23 cellular contexts compared by ENCODE assay signal in genomic region chr4:160546201-160546600, GRCh38.
"Had no signal": no experiment of that assay in that cellular context is flagged by ENCODE, and none has a peak within 500 bp of the region (broad histone marks: within the 10 kb centered on the region; RNA-seq: fewer than 3 reads in every experiment).

No MANE protein-coding gene starts in this region.

- FAIRE-seq: endometrium had no signal

- H3K4me3 ChIP-seq: gastrocnemius medialis, heart left ventricle, hepatocyte, left lung, neural progenitor cell, sigmoid colon, stomach, tibial artery, upper lobe of right lung, uterus had no signal

- H3K9ac ChIP-seq: neural progenitor cell, parathyroid adenoma had no signal

- DNase-seq: cortex of kidney; effector memory CD8-positive, alpha-beta T cell; gastrocnemius medialis; heart left ventricle; left cardiac atrium; left lung; mesenchymal stem cell; midbrain; naive thymus-derived CD4-positive, alpha-beta T cell; right cardiac atrium; sigmoid colon; stimulated activated CD4-positive, alpha-beta T cell treated with anti-CD3 and anti-CD28 coated beads, Interleukin-2, amount 100 ng/mL, for 24 hours; stimulated activated CD4-positive, alpha-beta T cell treated with anti-CD3 and anti-CD28 coated beads, Interleukin-4, amount 100 ng/mL, for 24 hours; stimulated activated naive CD4-positive, alpha-beta T cell treated with Interleukin-2 at 50 U/mL for 16 hours; stomach; tibial artery; upper lobe of right lung; uterus had no signal

- H3K9me3 ChIP-seq: gastrocnemius medialis, sigmoid colon, tibial artery, upper lobe of right lung, uterus had no signal

- H3K79me2 ChIP-seq: hepatocyte, parathyroid adenoma had no signal

- H3K36me3 ChIP-seq: gastrocnemius medialis, heart left ventricle, left lung, neural progenitor cell, sigmoid colon, stomach, tibial artery, upper lobe of right lung, uterus had no signal

- H3K4me2 ChIP-seq: hepatocyte, neural progenitor cell had no signal

- ATAC-seq: effector memory CD8-positive, alpha-beta T cell; gastrocnemius medialis; heart left ventricle; left cardiac atrium; left lung; naive thymus-derived CD4-positive, alpha-beta T cell; right cardiac atrium; stimulated activated effector memory CD8-positive, alpha-beta T cell treated with anti-CD3 and anti-CD28 coated beads, Interleukin-12 subunit alpha, Interleukin-12 subunit beta, amount 100 ng/mL, for 72 hours; upper lobe of right lung had no signal

- H3K27me3 ChIP-seq: gastrocnemius medialis, heart left ventricle, hepatocyte, left lung, neural progenitor cell, sigmoid colon, stomach, tibial artery, upper lobe of right lung, uterus had no signal

- H3K4me1 ChIP-seq: gastrocnemius medialis, heart left ventricle, left lung, neural progenitor cell, parathyroid adenoma, sigmoid colon, stomach, tibial artery, upper lobe of right lung, uterus had no signal

- H3K27ac ChIP-seq: gastrocnemius medialis, heart left ventricle, hepatocyte, left lung, neural progenitor cell, parathyroid adenoma, sigmoid colon, stomach, tibial artery, upper lobe of right lung, uterus had no signal
